Comparison of ENCODE assay signal across 15 cellular contexts in genomic region chr12:56716933-56717880, GRCh38. TPM values are rescaled to one million over a fixed set of nuclear protein-coding genes. Genes with fewer than 3 reads are reported as not detected.
DNase-seq lines count a peak whose midpoint lies in the region; ATAC-seq and TF ChIP-seq lines count a peak whose summit lies in the region.
"Had no signal": no experiment of that assay in that cellular context is flagged by ENCODE, and none has a peak within 500 bp of the region (broad histone marks: within the 10 kb centered on the region; RNA-seq: fewer than 3 reads in every experiment).

No MANE protein-coding gene starts in this region.

- TF ChIP-seq CTCF in HEK293 (tag by site-specific recombination; IDR thresholded peaks at IDR 0.05) (no peak), nephron progenitor cell (IDR thresholded peaks at IDR 0.05) (no peak), glutamatergic neuron (IDR thresholded peaks at IDR 0.05; ENCODE audit: partially characterized antibody, unreplicated experiment) (no peak), sigmoid colon (IDR thresholded peaks at IDR 0.05) (no peak), foreskin keratinocyte (conservative IDR thresholded peaks at IDR 0.05) (no peak)

- peaks cover 65% of the 10 kb centered on the region for H3K4me1 ChIP-seq in CD4-positive, CD25-positive, alpha-beta regulatory T cell (ENCODE audit: control insufficient read depth, insufficient read depth, low read length, poor library complexity, severe bottlenecking)
- H3K4me1 ChIP-seq in HEK293 (ENCODE audit: control insufficient read depth, insufficient read depth, low read length) (peaks cover 10% of the 10 kb centered on the region; the same call in 1 of the 2 replicates), sigmoid colon (peaks cover 0 to 71% (median 59%) of the 10 kb centered on the region in 4 donors), foreskin keratinocyte (peaks cover 6% of the 10 kb centered on the region)

- peaks cover 65% of the 10 kb centered on the region for H3K36me3 Mint-ChIP-seq in CD4-positive, CD25-positive, alpha-beta regulatory T cell
- peaks cover 57% of the 10 kb centered on the region for H3K36me3 Mint-ChIP-seq in activated naive CD8-positive, alpha-beta T cell treated with anti-CD3 and anti-CD28 coated beads, Interleukin-2, amount 10 ng/mL, durations not matched to agents 7 days and 5 days
- H3K36me3 Mint-ChIP-seq in nephron progenitor cell (ENCODE audit: low read depth) (peaks cover 85% of the 10 kb centered on the region), glutamatergic neuron (ENCODE audit: unreplicated experiment) (peaks cover 11% of the 10 kb centered on the region)

- H3K27ac ChIP-seq in CD4-positive, CD25-positive, alpha-beta regulatory T cell (ENCODE audit: insufficient read depth, low read length, poor library complexity, severe bottlenecking): peak overlapping the region; percentile 41
- H3K27ac ChIP-seq in HEK293 (ENCODE audit: extremely low read depth, low read depth, low read length): no peak overlapping the region; the same call in 1 of the 2 replicates
- no peak overlapping the region for H3K27ac ChIP-seq in sigmoid colon
- no peak overlapping the region for H3K27ac ChIP-seq in foreskin keratinocyte
- H3K27ac ChIP-seq: right atrium auricular region, VCaP had no signal

- H3K9me3 ChIP-seq in CD4-positive, CD25-positive, alpha-beta regulatory T cell (ENCODE audit: control insufficient read depth in 2 of 2, low read length in 2 of 2): no peaks in the 10 kb centered on the region
- H3K9me3 ChIP-seq in HEK293 (ENCODE audit: control insufficient read depth, insufficient read depth, low read depth, low read length): no peaks in the 10 kb centered on the region
- no peaks in the 10 kb centered on the region for H3K9me3 ChIP-seq in sigmoid colon
- H3K9me3 ChIP-seq: right atrium auricular region had no signal

- CTCF ChIA-PET in HEK293 (lab: Yijun Ruan, JAX): no interaction called here

- no peak for TF ChIP-seq POLR2A in sigmoid colon (IDR thresholded peaks at IDR 0.05)

- ATAC-seq in CD4-positive, CD25-positive, alpha-beta regulatory T cell (ENCODE audit: low read depth in 2 of 2): no peak
- ATAC-seq in activated naive CD8-positive, alpha-beta T cell treated with anti-CD3 and anti-CD28 coated beads, Interleukin-2, amount 10 ng/mL, durations not matched to agents 7 days and 5 days (ENCODE audit: low read depth): no peak
- ATAC-seq in foreskin keratinocyte: no peak
- ATAC-seq: activated T-cell treated with anti-CD3 and anti-CD28 coated beads, Interleukin-2, amount 50 U/mL, for 4 hours had no signal

- 68 to 75% methylated on average over 4 of the region's 4 CpGs for WGBS in sigmoid colon, 2 donors

- intact Hi-C loops in sigmoid colon (cut with DNase I): no loop called here

- no peak for TF ChIP-seq EP300 in sigmoid colon (IDR thresholded peaks at IDR 0.05)

- no peaks in the 10 kb centered on the region for H3K9me3 Mint-ChIP-seq in CD4-positive, CD25-positive, alpha-beta regulatory T cell
- H3K9me3 Mint-ChIP-seq in activated naive CD8-positive, alpha-beta T cell treated with anti-CD3 and anti-CD28 coated beads, Interleukin-2, amount 10 ng/mL, durations not matched to agents 7 days and 5 days: no peaks in the 10 kb centered on the region
- H3K9me3 Mint-ChIP-seq in nephron progenitor cell: no peaks in the 10 kb centered on the region
- peaks cover 9% of the 10 kb centered on the region for H3K9me3 Mint-ChIP-seq in glutamatergic neuron (ENCODE audit: unreplicated experiment)
- H3K9me3 Mint-ChIP-seq: activated T-cell treated with anti-CD3 and anti-CD28 coated beads, Interleukin-2, amount 50 U/mL, for 4 hours had no signal

- no peaks in the 10 kb centered on the region for H3K27me3 Mint-ChIP-seq in CD4-positive, CD25-positive, alpha-beta regulatory T cell
- H3K27me3 Mint-ChIP-seq in activated naive CD8-positive, alpha-beta T cell treated with anti-CD3 and anti-CD28 coated beads, Interleukin-2, amount 10 ng/mL, durations not matched to agents 7 days and 5 days: no peaks in the 10 kb centered on the region
- H3K27me3 Mint-ChIP-seq in nephron progenitor cell (ENCODE audit: low read depth, poor library complexity): peaks cover 4% of the 10 kb centered on the region
- peaks cover 5% of the 10 kb centered on the region for H3K27me3 Mint-ChIP-seq in glutamatergic neuron (ENCODE audit: unreplicated experiment)

- no peaks in the 10 kb centered on the region for H3K27me3 ChIP-seq in CD4-positive, CD25-positive, alpha-beta regulatory T cell (ENCODE audit: control insufficient read depth, insufficient read depth, low read length)
- H3K27me3 ChIP-seq in sigmoid colon (no peaks in the 10 kb centered on the region), foreskin keratinocyte (no peaks in the 10 kb centered on the region)
- H3K27me3 ChIP-seq: right atrium auricular region had no signal

- H3K4me3 Mint-ChIP-seq in CD4-positive, CD25-positive, alpha-beta regulatory T cell: peak overlapping the region in 1 of 4 donors; percentile 53
- H3K4me3 Mint-ChIP-seq in activated naive CD8-positive, alpha-beta T cell treated with anti-CD3 and anti-CD28 coated beads, Interleukin-2, amount 10 ng/mL, durations not matched to agents 7 days and 5 days: peak overlapping the region; percentile 15
- no peak overlapping the region for H3K4me3 Mint-ChIP-seq in nephron progenitor cell
- H3K4me3 Mint-ChIP-seq in glutamatergic neuron (ENCODE audit: unreplicated experiment): no peak overlapping the region
- H3K4me3 Mint-ChIP-seq: activated T-cell treated with anti-CD3 and anti-CD28 coated beads, Interleukin-2, amount 50 U/mL, for 4 hours had no signal

- peaks cover 74% of the 10 kb centered on the region for H3K36me3 ChIP-seq in CD4-positive, CD25-positive, alpha-beta regulatory T cell (ENCODE audit: control insufficient read depth, insufficient read depth, low read length)
- peaks cover 42 to 86% of the 10 kb centered on the region in 2 experiments for H3K36me3 ChIP-seq in HEK293 (ENCODE audit: control insufficient read depth in 2 of 2, insufficient read depth in 1 of 2, low read length in 2 of 2)
- peaks cover 30 to 76% (median 38%) of the 10 kb centered on the region in 4 donors for H3K36me3 ChIP-seq in sigmoid colon

- H3K4me1 Mint-ChIP-seq in CD4-positive, CD25-positive, alpha-beta regulatory T cell: peaks cover 20 to 66% (median 47%) of the 10 kb centered on the region in 4 donors
- peaks cover 57% of the 10 kb centered on the region for H3K4me1 Mint-ChIP-seq in activated naive CD8-positive, alpha-beta T cell treated with anti-CD3 and anti-CD28 coated beads, Interleukin-2, amount 10 ng/mL, durations not matched to agents 7 days and 5 days
- H3K4me1 Mint-ChIP-seq in nephron progenitor cell (peaks cover 56% of the 10 kb centered on the region), glutamatergic neuron (ENCODE audit: low read depth, unreplicated experiment) (peaks cover 24% of the 10 kb centered on the region)

- no peak for DNase-seq in CD4-positive, CD25-positive, alpha-beta regulatory T cell
- no peak for DNase-seq in activated naive CD8-positive, alpha-beta T cell treated with anti-CD3 and anti-CD28 coated beads, Interleukin-2, amount 10 ng/mL, durations not matched to agents 7 days and 5 days
- DNase-seq in nephron progenitor cell (no peak), glutamatergic neuron (no peak), sigmoid colon (no peak), foreskin keratinocyte (no peak)
- DNase-seq: activated T-cell treated with anti-CD3 and anti-CD28 coated beads, Interleukin-2, amount 50 U/mL, for 4 hours; NCI-H2029 treated with DMSO at 0.1 percent for 48 hours; SHP77; stimulated activated CD4-positive, alpha-beta T cell treated with anti-CD3 and anti-CD28 coated beads, Interleukin-2, amount 100 ng/mL, for 48 hours; stimulated activated naive CD4-positive, alpha-beta T cell had no signal

- no peak overlapping the region for H3K4me3 ChIP-seq in CD4-positive, CD25-positive, alpha-beta regulatory T cell (ENCODE audit: low read depth, low read length)
- H3K4me3 ChIP-seq in HEK293 (ENCODE audit: low read depth, low read length) (no peak overlapping the region), sigmoid colon (no peak overlapping the region)
- H3K4me3 ChIP-seq: right atrium auricular region had no signal

- POLR2A ChIA-PET in HEK293 (lab: Yijun Ruan, JAX): interaction anchor here (1.4 to 7.1 kb wide), 4 partner anchors 9 to 81 kb away, joined by 5 to 53 read pairs (median 14); partner anchors contain the start of genes NACA and PTGES3
- POLR2A ChIA-PET in activated naive CD8-positive, alpha-beta T cell treated with anti-CD3 and anti-CD28 coated beads, Interleukin-2, amount 10 ng/mL, durations not matched to agents 7 days and 5 days (lab: Charles Lee): interaction anchor here (0.6 to 8.9 kb wide), 6 partner anchors 8 to 72 kb away, joined by 3 to 105 read pairs (median 4); partner anchors contain the start of genes ATP5F1B, NACA and PTGES3

- no peak overlapping the region for H3K27ac Mint-ChIP-seq in CD4-positive, CD25-positive, alpha-beta regulatory T cell
- peak overlapping the region; percentile 71 for H3K27ac Mint-ChIP-seq in activated naive CD8-positive, alpha-beta T cell treated with anti-CD3 and anti-CD28 coated beads, Interleukin-2, amount 10 ng/mL, durations not matched to agents 7 days and 5 days
- H3K27ac Mint-ChIP-seq in nephron progenitor cell (peak overlapping the region; percentile 91), glutamatergic neuron (ENCODE audit: unreplicated experiment) (no peak overlapping the region)

RNA-seq across cellular contexts. Expression of gene NACA, which starts 7.9 kb away (rescaled TPM):
- total RNA-seq in CD4-positive, CD25-positive, alpha-beta regulatory T cell: 920 TPM
- polyA plus RNA-seq in CD4-positive, CD25-positive, alpha-beta regulatory T cell: 1,000 to 10,000 TPM; 1,082 to 1,280 (median 1,145) TPM
- total RNA-seq in activated naive CD8-positive, alpha-beta T cell treated with anti-CD3 and anti-CD28 coated beads, Interleukin-2, amount 10 ng/mL, durations not matched to agents 7 days and 5 days: 100 to 1,000 TPM; 878 to 882 TPM
- 589 TPM for total RNA-seq in glutamatergic neuron (ENCODE audit: unreplicated experiment)
- total RNA-seq in sigmoid colon: 1,000 to 10,000 TPM; 1,056 to 1,536 (median 1,356) TPM
- 1,000 to 10,000 TPM; 1,639 to 2,405 (median 1,646) TPM for polyA plus RNA-seq in sigmoid colon
- total RNA-seq in foreskin keratinocyte: 1,105 and 1,204 TPM in 2 replicates
- 1,271 and 1,425 TPM in 2 replicates for polyA plus RNA-seq in foreskin keratinocyte

RNA-seq across cellular contexts. Expression of gene PTGES3, which starts 29.1 kb away (rescaled TPM):
- total RNA-seq in CD4-positive, CD25-positive, alpha-beta regulatory T cell: 128 TPM
- polyA plus RNA-seq in CD4-positive, CD25-positive, alpha-beta regulatory T cell: 100 to 1,000 TPM; 276 to 321 (median 303) TPM
- 100 to 1,000 TPM; 210 to 217 TPM for total RNA-seq in activated naive CD8-positive, alpha-beta T cell treated with anti-CD3 and anti-CD28 coated beads, Interleukin-2, amount 10 ng/mL, durations not matched to agents 7 days and 5 days
- 180 TPM for total RNA-seq in glutamatergic neuron (ENCODE audit: unreplicated experiment)
- 100 to 1,000 TPM in 3 of 4 donors, 10 to 100 TPM in 1; 92.8 to 156 (median 120) TPM for total RNA-seq in sigmoid colon
- polyA plus RNA-seq in sigmoid colon: 100 to 1,000 TPM; 179 to 209 (median 185) TPM
- total RNA-seq in foreskin keratinocyte: 263 and 298 TPM in 2 replicates
- polyA plus RNA-seq in foreskin keratinocyte: 265 and 316 TPM in 2 replicates

RNA-seq across cellular contexts. Expression of gene PRIM1, which starts 34.9 kb away (rescaled TPM):
- total RNA-seq in CD4-positive, CD25-positive, alpha-beta regulatory T cell: 15.1 TPM
- 10 to 100 TPM; 34.8 to 46.1 (median 36.9) TPM for polyA plus RNA-seq in CD4-positive, CD25-positive, alpha-beta regulatory T cell
- total RNA-seq in activated naive CD8-positive, alpha-beta T cell treated with anti-CD3 and anti-CD28 coated beads, Interleukin-2, amount 10 ng/mL, durations not matched to agents 7 days and 5 days: 10 to 100 TPM; 52.5 to 56.1 TPM
- 11.3 TPM for total RNA-seq in glutamatergic neuron (ENCODE audit: unreplicated experiment)
- 1 to 10 TPM; 3.9 to 7.5 (median 6.5) TPM for total RNA-seq in sigmoid colon
- 10 to 100 TPM in 1 of 3 donors, 1 to 10 TPM in 2; 2.4 to 11.0 (median 5.3) TPM for polyA plus RNA-seq in sigmoid colon
- 28.0 and 31.5 TPM in 2 replicates for total RNA-seq in foreskin keratinocyte
- 14.5 and 18.3 TPM in 2 replicates for polyA plus RNA-seq in foreskin keratinocyte

RNA-seq across cellular contexts. Expression of gene HSD17B6, which starts 45.9 kb away (rescaled TPM):
- total RNA-seq in CD4-positive, CD25-positive, alpha-beta regulatory T cell: not detected
- under 1 TPM; 0.37 to 0.97 (median 0.89) TPM for polyA plus RNA-seq in CD4-positive, CD25-positive, alpha-beta regulatory T cell
- 1 to 10 TPM; 1.9 to 2.4 TPM for total RNA-seq in activated naive CD8-positive, alpha-beta T cell treated with anti-CD3 and anti-CD28 coated beads, Interleukin-2, amount 10 ng/mL, durations not matched to agents 7 days and 5 days
- total RNA-seq in glutamatergic neuron (ENCODE audit: unreplicated experiment) (1.5 TPM), sigmoid colon (10 to 100 TPM; 31.0 to 69.2 (median 55.8) TPM), foreskin keratinocyte (0.65 and 1.0 TPM in 2 replicates)
- polyA plus RNA-seq in sigmoid colon (1 to 10 TPM in 2 of 3 donors, under 1 TPM in 1; 0.92 to 3.5 (median 1.2) TPM), foreskin keratinocyte (0.62 and 1.7 TPM in 2 replicates)
- total RNA-seq: glomerular endothelial cell had no signal

Comparison
In these comparisons a context has a peak if more than half of its experiments do, and no peak if none do; other contexts are left out.
1. H3K27ac Mint-ChIP-seq: peak in activated naive CD8-positive, alpha-beta T cell treated with anti-CD3 and anti-CD28 coated beads, Interleukin-2, amount 10 ng/mL, durations not matched to agents 7 days and 5 days (single experiment) and nephron progenitor cell (single experiment); none in CD4-positive, CD25-positive, alpha-beta regulatory T cell (0 of 3) and glutamatergic neuron (single experiment).